29 cellular contexts compared by ENCODE assay signal in genomic region chr6:124073021-124073420, GRCh38.
A peak's percentile ranks its signal among the peaks of the same experiment; 100 is the strongest.
DNase-seq lines count a peak whose midpoint lies in the region; ATAC-seq and TF ChIP-seq lines count a peak whose summit lies in the region.
"Had no signal": no experiment of that assay in that cellular context is flagged by ENCODE, and none has a peak within 500 bp of the region (broad histone marks: within the 10 kb centered on the region; RNA-seq: fewer than 3 reads in every experiment).

No MANE protein-coding gene starts in this region.

- H2BK120ac ChIP-seq in mesendoderm (ENCODE audit: low read depth, low read length): no peak overlapping the region

- no peak overlapping the region for H3K4me2 ChIP-seq in mesendoderm (ENCODE audit: low read length)
- H3K4me2 ChIP-seq: hepatocyte had no signal

- H3K27ac ChIP-seq in endodermal cell (ENCODE audit: low read depth, low read length) (peak overlapping the region; percentile 1), mesendoderm (ENCODE audit: low read depth, low read length) (no peak overlapping the region)
- H3K27ac ChIP-seq: body of pancreas, C4-2B, hepatocyte, spleen, vagina had no signal

- H3K4me1 Mint-ChIP-seq in endodermal cell: peaks cover 7% of the 10 kb centered on the region
- H3K4me1 Mint-ChIP-seq: activated naive CD8-positive, alpha-beta T cell treated with anti-CD3 and anti-CD28 coated beads for 36 hours; IgD-negative memory B cell; stimulated activated memory B cell treated with anti-CD40 and anti-IgM and Interleukin-4, amounts not matched to agents 10 μg/mL and 1 μg/mL and 100 μg/mL, for 72 hours had no signal

- H3K4me3 ChIP-seq in endodermal cell (ENCODE audit: low read length) (no peak overlapping the region), mesendoderm (ENCODE audit: low read length) (no peak overlapping the region)
- H3K4me3 ChIP-seq: body of pancreas, hepatocyte, lung, spleen, vagina had no signal

- no peak overlapping the region for H3K18ac ChIP-seq in mesendoderm (ENCODE audit: low read length)

- H3K27me3 ChIP-seq in endodermal cell (ENCODE audit: control insufficient read depth, insufficient read depth, low read length, poor library complexity, severe bottlenecking) (no peaks in the 10 kb centered on the region), mesendoderm (ENCODE audit: insufficient read depth, low read length, poor library complexity) (no peaks in the 10 kb centered on the region)
- H3K27me3 ChIP-seq: body of pancreas, hepatocyte, spleen, vagina had no signal

- H3K9me3 Mint-ChIP-seq in endodermal cell: no peaks in the 10 kb centered on the region

- DNase-seq in NCI-H69 (lab: John Stamatoyannopoulos, UW) (peak; percentile 59), endodermal cell (no peak), mesendoderm (peak; percentile 23), smooth muscle cell of the brain vasculature (ENCODE audit: low read depth, low spot score) (peak; percentile 90), SKM-1 (lab: John Stamatoyannopoulos, UW; ENCODE audit: unreplicated experiment) (no peak), midbrain (lab: John Stamatoyannopoulos, UW) (no peak), T-helper 1 cell (no peak)
- DNase-seq: activated CD4-positive, alpha-beta memory T cell treated with anti-CD3 and anti-CD28 coated beads for 36 hours; activated CD8-positive, alpha-beta memory T cell treated with anti-CD3 and anti-CD28 coated beads, Interleukin-2, amount 50 U/mL, for 48 hours; activated naive CD8-positive, alpha-beta T cell treated with anti-CD3 and anti-CD28 coated beads for 36 hours; body of pancreas; Calu3; effector CD8-positive, alpha-beta T cell; foreskin melanocyte; HCEC 1CT; NCI-H1105 treated with DMSO at 0.1 percent for 48 hours; NCI-H2081; OCI-M1; spleen; stimulated activated CD4-positive, alpha-beta T cell treated with anti-CD3 and anti-CD28 coated beads, Interleukin-2, amount 100 ng/mL, for 48 hours; T-helper 9 cell had no signal

- no peak overlapping the region for H2AK5ac ChIP-seq in mesendoderm (ENCODE audit: low read length)

- H3K36me3 ChIP-seq in endodermal cell (ENCODE audit: control insufficient read depth, insufficient read depth, low read length) (no peaks in the 10 kb centered on the region), mesendoderm (ENCODE audit: control insufficient read depth, insufficient read depth, low read length) (no peaks in the 10 kb centered on the region)
- H3K36me3 ChIP-seq: spleen, vagina had no signal

- no peak overlapping the region for H3K23ac ChIP-seq in mesendoderm (ENCODE audit: low read length)

- no peak overlapping the region for H4K8ac ChIP-seq in mesendoderm (ENCODE audit: low read depth, low read length)

- no peaks in the 10 kb centered on the region for H3K9me3 ChIP-seq in endodermal cell (ENCODE audit: control insufficient read depth, low read length)
- H3K9me3 ChIP-seq: body of pancreas, spleen, vagina had no signal

- no peak overlapping the region for H3K56ac ChIP-seq in mesendoderm (ENCODE audit: low read length)

- no peaks in the 10 kb centered on the region for H3K4me1 ChIP-seq in endodermal cell (ENCODE audit: control insufficient read depth, insufficient read depth, low read length)
- H3K4me1 ChIP-seq in mesendoderm (ENCODE audit: control insufficient read depth, low read depth, low read length): no peaks in the 10 kb centered on the region
- H3K4me1 ChIP-seq: body of pancreas, spleen, vagina had no signal

- H4K5ac ChIP-seq in mesendoderm (ENCODE audit: low read length): no peak overlapping the region

- H3K79me2 ChIP-seq in mesendoderm (ENCODE audit: control insufficient read depth, insufficient read depth, low read length): no peaks in the 10 kb centered on the region
- H3K79me2 ChIP-seq: hepatocyte had no signal

- ATAC-seq in HG03280 (IDR thresholded peaks at IDR 0.05; ENCODE audit: unreplicated experiment): no peak
- ATAC-seq: body of pancreas; stimulated activated memory B cell treated with anti-CD40 and anti-IgM and Interleukin-4, amounts not matched to agents 10 μg/mL and 1 μg/mL and 100 μg/mL, for 72 hours had no signal

- no peaks in the 10 kb centered on the region for H3K79me1 ChIP-seq in mesendoderm (ENCODE audit: low read length)

- peaks cover 2% of the 10 kb centered on the region for H3K27me3 Mint-ChIP-seq in endodermal cell (ENCODE audit: insufficient read depth)
- H3K27me3 Mint-ChIP-seq: activated CD4-positive, alpha-beta memory T cell treated with anti-CD3 and anti-CD28 coated beads for 36 hours; activated naive CD8-positive, alpha-beta T cell treated with anti-CD3 and anti-CD28 coated beads for 36 hours; IgD-negative memory B cell; stimulated activated memory B cell treated with anti-CD40 and anti-IgM and Interleukin-4, amounts not matched to agents 10 μg/mL and 1 μg/mL and 100 μg/mL, for 72 hours had no signal

- H3K9ac ChIP-seq in endodermal cell (ENCODE audit: extremely low read depth, low read length, poor library complexity, severe bottlenecking): no peak overlapping the region
- H3K9ac ChIP-seq in mesendoderm (ENCODE audit: low read length): no peak overlapping the region

- H2BK5ac ChIP-seq in mesendoderm (ENCODE audit: low read length): no peak overlapping the region

- no peak overlapping the region for H3K4ac ChIP-seq in mesendoderm (ENCODE audit: low read depth, low read length)

- no peak for TF ChIP-seq CTCF in endodermal cell (conservative IDR thresholded peaks at IDR 0.05)

- H3K4me3 Mint-ChIP-seq in endodermal cell: no peak overlapping the region
- H3K4me3 Mint-ChIP-seq: activated CD4-positive, alpha-beta memory T cell treated with anti-CD3 and anti-CD28 coated beads for 36 hours; activated naive CD8-positive, alpha-beta T cell treated with anti-CD3 and anti-CD28 coated beads for 36 hours; IgD-negative memory B cell; stimulated activated memory B cell treated with anti-CD40 and anti-IgM and Interleukin-4, amounts not matched to agents 10 μg/mL and 1 μg/mL and 100 μg/mL, for 72 hours had no signal

- H3K36me3 Mint-ChIP-seq in endodermal cell (ENCODE audit: low read depth): no peaks in the 10 kb centered on the region
- H3K36me3 Mint-ChIP-seq: activated CD4-positive, alpha-beta memory T cell treated with anti-CD3 and anti-CD28 coated beads for 36 hours; activated naive CD8-positive, alpha-beta T cell treated with anti-CD3 and anti-CD28 coated beads for 36 hours; IgD-negative memory B cell; stimulated activated memory B cell treated with anti-CD40 and anti-IgM and Interleukin-4, amounts not matched to agents 10 μg/mL and 1 μg/mL and 100 μg/mL, for 72 hours had no signal

- no peak overlapping the region for H2BK15ac ChIP-seq in mesendoderm (replicated peaks; ENCODE audit: low read depth)

- no peak overlapping the region for H3K27ac Mint-ChIP-seq in endodermal cell
- H3K27ac Mint-ChIP-seq: activated CD4-positive, alpha-beta memory T cell treated with anti-CD3 and anti-CD28 coated beads for 36 hours; activated naive CD8-positive, alpha-beta T cell treated with anti-CD3 and anti-CD28 coated beads for 36 hours; activated T-helper 2 cell treated with anti-CD3 and anti-CD28 coated beads, Interferon-gamma antibody, Interleukin-2, Interleukin-4, amounts not matched to agents 10 μg/mL and 5 μg/mL and 100 μg/mL, durations not matched to agents 14 hours and 24 hours and 36 hours; IgD-negative memory B cell; stimulated activated memory B cell treated with anti-CD40 and anti-IgM and Interleukin-4, amounts not matched to agents 10 μg/mL and 1 μg/mL and 100 μg/mL, for 72 hours had no signal

- WGBS in endodermal cell (ENCODE audit: insufficient coverage in 1 of 2, insufficient read length in 1 of 2), 2 experiments: 0 to 75% methylated on average over 1 to 4 of the region's 6 CpGs
- WGBS in mesendoderm (ENCODE audit: extremely low coverage, insufficient coverage, low lambda C conversion rate): no CpG with 5 or more reads among the region's 6 CpGs

Comparison
In these comparisons a context has a peak if more than half of its experiments do, and no peak if none do; other contexts are left out.
1. DNase-seq: peak in NCI-H69 (single experiment), mesendoderm (single experiment) and smooth muscle cell of the brain vasculature (single experiment); none in endodermal cell (single experiment), SKM-1 (single experiment), midbrain (single experiment) and T-helper 1 cell (0 of 5).